In genomic region chr19:9040131-9040530, GRCh38 we compare ENCODE assay signal across 3 cellular contexts.
TF ChIP-seq lines count a peak whose summit lies in the region.

No MANE protein-coding gene starts in this region.

TF ChIP-seq in SK-N-SH treated with all-trans-retinoic acid at 6 μM for 48 hours, 23 proteins besides CTCF, POLR2A, EP300 and RAD21:
- TF ChIP-seq ZNF70 (CRISPR knock-in tag; IDR thresholded peaks at IDR 0.05) (no peak), ISL1 (CRISPR knock-in tag; IDR thresholded peaks at IDR 0.05) (no peak), ZC3H10 (CRISPR knock-in tag; IDR thresholded peaks at IDR 0.05) (no peak), CSRNP3 (CRISPR knock-in tag; IDR thresholded peaks at IDR 0.05) (no peak), CREB5 (CRISPR knock-in tag; IDR thresholded peaks at IDR 0.05; ENCODE audit: low read depth) (no peak), ESRRG (CRISPR knock-in tag; IDR thresholded peaks at IDR 0.05) (no peak), ZFP30 (CRISPR knock-in tag; IDR thresholded peaks at IDR 0.05) (no peak), TCF4 (CRISPR knock-in tag; IDR thresholded peaks at IDR 0.05; ENCODE audit: borderline replicate concordance) (no peak), TOX (CRISPR knock-in tag; IDR thresholded peaks at IDR 0.05; ENCODE audit: borderline replicate concordance) (no peak), RARB (CRISPR knock-in tag; IDR thresholded peaks at IDR 0.05) (no peak), BACH2 (CRISPR knock-in tag; IDR thresholded peaks at IDR 0.05; ENCODE audit: borderline replicate concordance) (no peak), ZFP3 (CRISPR knock-in tag; IDR thresholded peaks at IDR 0.05) (no peak), SNAI2 (CRISPR knock-in tag; IDR thresholded peaks at IDR 0.05) (no peak), PATZ1 (CRISPR knock-in tag; IDR thresholded peaks at IDR 0.05; ENCODE audit: borderline replicate concordance) (no peak), PPARA (CRISPR knock-in tag; IDR thresholded peaks at IDR 0.05; ENCODE audit: borderline replicate concordance) (no peak)
TF ChIP-seq in SK-N-SH treated with all-trans-retinoic acid at 6 μM for 48 hours: peak in this region for 0.

TF ChIP-seq in SK-N-SH, 30 proteins besides CTCF, POLR2A, EP300 and RAD21:
- no peak for TF ChIP-seq POLR2AphosphoS5 (IDR thresholded peaks at IDR 0.05; ENCODE audit: low read depth, low read length)
- no peak for TF ChIP-seq TCF12 (IDR thresholded peaks at IDR 0.05)
- TF ChIP-seq TEAD4 (IDR thresholded peaks at IDR 0.05; ENCODE audit: borderline replicate concordance, insufficient read depth) = no peak
- TF ChIP-seq SMC3 (IDR thresholded peaks at IDR 0.05; ENCODE audit: low read depth, low read length) = no peak
- no peak for TF ChIP-seq FOSL2 (IDR thresholded peaks at IDR 0.05; ENCODE audit: borderline replicate concordance, low read depth)
- no peak for TF ChIP-seq TAF1 (IDR thresholded peaks at IDR 0.05; ENCODE audit: borderline replicate concordance, low read depth, low read length)
- TF ChIP-seq RXRA (IDR thresholded peaks at IDR 0.05; ENCODE audit: borderline replicate concordance, low read depth) = no peak
- TF ChIP-seq JUND (IDR thresholded peaks at IDR 0.05) = no peak

TF ChIP-seq in H1, 55 proteins besides CTCF, POLR2A, EP300 and RAD21:
- no peak for TF ChIP-seq KDM4A (IDR thresholded peaks at IDR 0.05; ENCODE audit: low read depth, low read length, severe bottlenecking)
- TF ChIP-seq MAFK (IDR thresholded peaks at IDR 0.05; ENCODE audit: low read depth, low read length) = no peak
- TF ChIP-seq KDM1A (IDR thresholded peaks at IDR 0.05; ENCODE audit: borderline replicate concordance, low read length) = no peak
- no peak for TF ChIP-seq NRF1 (IDR thresholded peaks at IDR 0.05; ENCODE audit: low read depth, low read length)
- TF ChIP-seq SIX5 (IDR thresholded peaks at IDR 0.05; ENCODE audit: low read depth, low read length) = no peak
- no peak for TF ChIP-seq YY1 (IDR thresholded peaks at IDR 0.05; ENCODE audit: low read depth, low read length)
- no peak for TF ChIP-seq TAF1 (IDR thresholded peaks at IDR 0.05; ENCODE audit: low read depth, low read length)
- TF ChIP-seq RBBP5 (IDR thresholded peaks at IDR 0.05; ENCODE audit: borderline replicate concordance, low read depth, low read length) = no peak
- TF ChIP-seq SP4 (IDR thresholded peaks at IDR 0.05; ENCODE audit: low read length) = no peak
- TF ChIP-seq JUN (IDR thresholded peaks at IDR 0.05; ENCODE audit: low read depth, low read length) = no peak
- TF ChIP-seq ATF2 (IDR thresholded peaks at IDR 0.05; ENCODE audit: low read length) = no peak
- TF ChIP-seq SUZ12 (IDR thresholded peaks at IDR 0.05; ENCODE audit: low read length) = no peak
